12 cellular contexts compared by ENCODE assay signal in genomic region chr1:27539901-27540861, GRCh38. TPM values are rescaled to one million over a fixed set of nuclear protein-coding genes. Genes with fewer than 3 reads are reported as not detected.
DNase-seq lines count a peak whose midpoint lies in the region; ATAC-seq, FAIRE-seq and TF ChIP-seq lines count a peak whose summit lies in the region.
"Had no signal": no experiment of that assay in that cellular context is flagged by ENCODE, and none has a peak within 500 bp of the region (broad histone marks: within the 10 kb centered on the region; RNA-seq: fewer than 3 reads in every experiment).

No MANE protein-coding gene starts in this region.

- no peak overlapping the region for H2AFZ ChIP-seq in Karpas-422 (ENCODE audit: low read length)

- no peak overlapping the region for H3K4me3 ChIP-seq in CD8-positive, alpha-beta memory T cell (ENCODE audit: low read length)
- no peak overlapping the region for H3K4me3 ChIP-seq in naive thymus-derived CD4-positive, alpha-beta T cell (ENCODE audit: low read length)
- H3K4me3 ChIP-seq in Karpas-422 (ENCODE audit: low read length) (no peak overlapping the region), BE2C (ENCODE audit: low read depth, low read length) (no peak overlapping the region)

- no peak for TF ChIP-seq CTCF in BE2C (IDR thresholded peaks at IDR 0.05; ENCODE audit: low read depth, low read length)

- H3K4me3 Mint-ChIP-seq in CD8-positive, alpha-beta memory T cell = no peak overlapping the region
- H3K4me3 Mint-ChIP-seq in naive thymus-derived CD4-positive, alpha-beta T cell = no peak overlapping the region
- H3K4me3 Mint-ChIP-seq: IgD-negative memory B cell had no signal

- peaks cover 0 to 2% of the 10 kb centered on the region in 2 donors for H3K27me3 Mint-ChIP-seq in CD8-positive, alpha-beta memory T cell
- no peaks in the 10 kb centered on the region for H3K27me3 Mint-ChIP-seq in naive thymus-derived CD4-positive, alpha-beta T cell
- H3K27me3 Mint-ChIP-seq: IgD-negative memory B cell had no signal

- ATAC-seq in naive thymus-derived CD4-positive, alpha-beta T cell = no peak
- no peak for ATAC-seq in GM21737 (IDR thresholded peaks at IDR 0.05; ENCODE audit: unreplicated experiment)

- H3K36me3 ChIP-seq in CD8-positive, alpha-beta memory T cell (ENCODE audit: insufficient read depth, low read length) = no peaks in the 10 kb centered on the region
- peaks cover 0 to 20% (median 0%) of the 10 kb centered on the region in 3 experiments for H3K36me3 ChIP-seq in naive thymus-derived CD4-positive, alpha-beta T cell (ENCODE audit: control insufficient read depth in 2 of 3, insufficient read depth in 3 of 3, low read length in 3 of 3)
- no peaks in the 10 kb centered on the region for H3K36me3 ChIP-seq in Karpas-422 (ENCODE audit: insufficient read depth, low read length)
- no peaks in the 10 kb centered on the region for H3K36me3 ChIP-seq in BE2C

- H3K9me3 ChIP-seq in CD8-positive, alpha-beta memory T cell (ENCODE audit: low read length) = no peaks in the 10 kb centered on the region
- no peaks in the 10 kb centered on the region for H3K9me3 ChIP-seq in naive thymus-derived CD4-positive, alpha-beta T cell (ENCODE audit: control insufficient read depth in 2 of 3, low read length in 3 of 3)
- H3K9me3 ChIP-seq in Karpas-422 (ENCODE audit: low read length) (no peaks in the 10 kb centered on the region), BE2C (no peaks in the 10 kb centered on the region)

- no peak overlapping the region for H3K27ac ChIP-seq in CD8-positive, alpha-beta memory T cell (ENCODE audit: low read depth, low read length)
- no peak overlapping the region for H3K27ac ChIP-seq in naive thymus-derived CD4-positive, alpha-beta T cell (ENCODE audit: low read depth, low read length)
- H3K27ac ChIP-seq in Karpas-422 (ENCODE audit: low read length) = no peak overlapping the region

- H3K4me2 ChIP-seq in Karpas-422 (ENCODE audit: low read depth, low read length, poor library complexity, severe bottlenecking) = no peak overlapping the region

- DNase-seq in CD8-positive, alpha-beta memory T cell = no peak
- DNase-seq in HTR-8/SVneo (ENCODE audit: insufficient read length, low spot score) = peak; percentile 87
- peak; percentile 55 for DNase-seq in dermis blood vessel endothelial cell
- DNase-seq in naive thymus-derived CD4-positive, alpha-beta T cell = no peak
- no peak for DNase-seq in NK-92 treated with Interleukin-12 subunit alpha and Interleukin-12 subunit beta, amount 100 ng/mL, for 24 hours (lab: John Stamatoyannopoulos, UW)
- DNase-seq in Karpas-422 = no peak
- no peak for DNase-seq in BE2C
- DNase-seq: activated CD4-positive, alpha-beta T cell treated with anti-CD3 and anti-CD28 coated beads, Interleukin-2, amount 50 U/mL, for 4 hours; stimulated activated CD8-positive, alpha-beta memory T cell treated with anti-CD3 and anti-CD28 coated beads, Interleukin-4, amount 100 ng/mL, for 48 hours had no signal

- H3K9ac ChIP-seq in Karpas-422 (ENCODE audit: low read length) = no peak overlapping the region

- no peaks in the 10 kb centered on the region for H4K20me1 ChIP-seq in Karpas-422 (ENCODE audit: insufficient read depth, low read depth, low read length)

- H3K4me1 ChIP-seq in CD8-positive, alpha-beta memory T cell (ENCODE audit: insufficient read depth, low read length) = peaks cover 7% of the 10 kb centered on the region
- no peaks in the 10 kb centered on the region for H3K4me1 ChIP-seq in naive thymus-derived CD4-positive, alpha-beta T cell (ENCODE audit: control insufficient read depth in 2 of 2, insufficient read depth in 2 of 2, low read length in 2 of 2)
- H3K4me1 ChIP-seq in Karpas-422 (ENCODE audit: low read length) (no peaks in the 10 kb centered on the region), BE2C (peaks cover 25% of the 10 kb centered on the region)

- H3K79me2 ChIP-seq in Karpas-422 (ENCODE audit: low read length) = no peaks in the 10 kb centered on the region

- CTCF ChIA-PET in CD8-positive, alpha-beta memory T cell (lab: Charles Lee) = interaction anchor here (0.8 kb wide), 1 partner anchor 28 kb away, joined by 3 read pairs; no protein-coding TSS in a partner anchor
- CTCF ChIA-PET in naive thymus-derived CD4-positive, alpha-beta T cell (lab: Charles Lee) = no interaction called here

- no peaks in the 10 kb centered on the region for H3K9me3 Mint-ChIP-seq in CD8-positive, alpha-beta memory T cell
- no peaks in the 10 kb centered on the region for H3K9me3 Mint-ChIP-seq in naive thymus-derived CD4-positive, alpha-beta T cell
- H3K9me3 Mint-ChIP-seq: IgD-negative memory B cell had no signal

- no peaks in the 10 kb centered on the region for H3K27me3 ChIP-seq in CD8-positive, alpha-beta memory T cell (ENCODE audit: insufficient read depth, low read length, poor library complexity, severe bottlenecking)
- no peaks in the 10 kb centered on the region for H3K27me3 ChIP-seq in naive thymus-derived CD4-positive, alpha-beta T cell (ENCODE audit: control insufficient read depth in 2 of 2, insufficient read depth in 2 of 2, low read length in 2 of 2)
- H3K27me3 ChIP-seq in Karpas-422 (ENCODE audit: low read length) (no peaks in the 10 kb centered on the region), BE2C (no peaks in the 10 kb centered on the region)

- H3K36me3 Mint-ChIP-seq in CD8-positive, alpha-beta memory T cell = peaks cover 0 to 8% (median 8%) of the 10 kb centered on the region in 3 donors
- peaks cover 0 to 10% (median 3%) of the 10 kb centered on the region in 5 donors for H3K36me3 Mint-ChIP-seq in naive thymus-derived CD4-positive, alpha-beta T cell

- FAIRE-seq in HTR-8/SVneo (lab: Jason Lieb, UNC) = peak; percentile 58
- FAIRE-seq: GM12892 had no signal

- H3K9me2 ChIP-seq in Karpas-422 (replicated peaks; ENCODE audit: insufficient read depth, low read length) = no peaks in the 10 kb centered on the region

- peaks cover 0 to 8% (median 0%) of the 10 kb centered on the region in 3 donors for H3K4me1 Mint-ChIP-seq in CD8-positive, alpha-beta memory T cell
- H3K4me1 Mint-ChIP-seq in naive thymus-derived CD4-positive, alpha-beta T cell = peaks cover 12 to 28% (median 20%) of the 10 kb centered on the region in 7 donors

- POLR2A ChIA-PET in CD8-positive, alpha-beta memory T cell (lab: Charles Lee) = no interaction called here
- POLR2A ChIA-PET in naive thymus-derived CD4-positive, alpha-beta T cell (lab: Charles Lee) = interaction anchor here (0.6 kb wide), 1 partner anchor 13 kb away, joined by 3 read pairs; no protein-coding TSS in a partner anchor

- H3K27ac Mint-ChIP-seq in CD8-positive, alpha-beta memory T cell = peak overlapping the region in 6 of 8 donors; percentile 50 to 76 (median 59)
- H3K27ac Mint-ChIP-seq in naive thymus-derived CD4-positive, alpha-beta T cell = peak overlapping the region in 5 of 9 donors; percentile 50 to 84 (median 76)

- intact Hi-C loops in naive thymus-derived CD4-positive, alpha-beta T cell (cut with micrococcal nuclease) = no loop called here

RNA-seq across cellular contexts. Expression of gene WASF2, which starts 50.2 kb away (rescaled TPM):
- 100 to 1,000 TPM; 120 to 128 TPM for total RNA-seq in CD8-positive, alpha-beta memory T cell
- 64.1 TPM for polyA plus RNA-seq in CD8-positive, alpha-beta memory T cell
- 45.9 and 110 TPM in 2 replicates for total RNA-seq in dermis blood vessel endothelial cell
- total RNA-seq in naive thymus-derived CD4-positive, alpha-beta T cell = 100 to 1,000 TPM; 136 to 177 (median 145) TPM
- polyA plus RNA-seq in naive thymus-derived CD4-positive, alpha-beta T cell = 10 to 100 TPM; 78.4 to 85.0 TPM
- total RNA-seq in Karpas-422 (2014; rRNA removed; shearing (Covaris generic); ENCODE audit: low replicate concordance) = 20.2 and 21.7 TPM in 2 replicates
- 23.6 TPM for polyA plus RNA-seq in BE2C (2012; ENCODE audit: insufficient read depth, insufficient read length, low read depth)

Comparison
In these comparisons a context has a peak if more than half of its experiments do, and no peak if none do; other contexts are left out.
1. DNase-seq: peak in HTR-8/SVneo (single experiment) and dermis blood vessel endothelial cell (single experiment); none in CD8-positive, alpha-beta memory T cell (0 of 5), naive thymus-derived CD4-positive, alpha-beta T cell (0 of 9), NK-92 treated with Interleukin-12 subunit alpha and Interleukin-12 subunit beta, amount 100 ng/mL, for 24 hours (single experiment), Karpas-422 (single experiment) and BE2C (single experiment).